ENCODE assay signal across 36 cellular contexts in genomic region chr5:133948721-133949120, GRCh38.
"Had no signal": no experiment of that assay in that cellular context is flagged by ENCODE, and none has a peak within 500 bp of the region (broad histone marks: within the 10 kb centered on the region; RNA-seq: fewer than 3 reads in every experiment).

No MANE protein-coding gene starts in this region.

- H3K9me3 Mint-ChIP-seq: activated naive CD4-positive, alpha-beta T cell treated with anti-CD3 and anti-CD28 coated beads for 36 hours; activated naive CD4-positive, alpha-beta T cell treated with anti-CD3 and anti-CD28 coated beads, Interleukin-2, amount 10 ng/mL, durations not matched to agents 7 days and 5 days; activated naive CD4-positive, alpha-beta T cell treated with anti-CD3 and anti-CD28 coated beads, Interleukin-2, amount 50 U/mL, for 24 hours; activated naive CD4-positive, alpha-beta T cell treated with anti-CD3 and anti-CD28 coated beads, Interleukin-2, amount 50 U/mL, for 72 hours; activated naive CD8-positive, alpha-beta T cell treated with anti-CD3 and anti-CD28 coated beads, Interleukin-2, amount 10 ng/mL, durations not matched to agents 7 days and 5 days; activated naive CD8-positive, alpha-beta T cell treated with anti-CD3 and anti-CD28 coated beads, Interleukin-2, amount 50 U/mL, for 24 hours; activated T-cell treated with anti-CD3 and anti-CD28 coated beads, Interleukin-2, amount 50 U/mL, for 24 hours; activated T-cell treated with anti-CD3 and anti-CD28 coated beads, Interleukin-2, amount 50 U/mL, for 4 hours; activated T-cell treated with anti-CD3 and anti-CD28 coated beads, Interleukin-2, amount 50 U/mL, for 72 hours; activated T-helper 1 cell treated with anti-CD3 and anti-CD28 coated beads, Interleukin-12 subunit alpha, Interleukin-12 subunit beta, Interleukin-2, Interleukin-4 antibody, amounts not matched to agents 30 ng/mL and 10 ng/mL and 1 ng/mL, durations not matched to agents 14 hours and 24 hours and 36 hours; activated T-helper 17 cell treated with anti-CD3 and anti-CD28 coated beads, Interleukin-2, amount 50 U/mL, for 72 hours; activated T-helper 2 cell treated with anti-CD3 and anti-CD28 coated beads, Interferon-gamma antibody, Interleukin-2, Interleukin-4, amounts not matched to agents 10 μg/mL and 5 μg/mL and 100 μg/mL, durations not matched to agents 14 hours and 24 hours and 36 hours; central memory CD8-positive, alpha-beta T cell had no signal

- H3K27ac Mint-ChIP-seq: activated naive CD4-positive, alpha-beta T cell treated with anti-CD3 and anti-CD28 coated beads for 36 hours; activated naive CD4-positive, alpha-beta T cell treated with anti-CD3 and anti-CD28 coated beads, Interleukin-2, amount 50 U/mL, for 24 hours; activated naive CD4-positive, alpha-beta T cell treated with anti-CD3 and anti-CD28 coated beads, Interleukin-2, amount 50 U/mL, for 72 hours; activated naive CD8-positive, alpha-beta T cell; activated naive CD8-positive, alpha-beta T cell treated with anti-CD3 and anti-CD28 coated beads, Interleukin-2, amount 10 ng/mL, durations not matched to agents 7 days and 5 days; activated naive CD8-positive, alpha-beta T cell treated with anti-CD3 and anti-CD28 coated beads, Interleukin-2, amount 50 U/mL, for 24 hours; activated T-cell treated with anti-CD3 and anti-CD28 coated beads, Interleukin-2, amount 50 U/mL, for 24 hours; activated T-cell treated with anti-CD3 and anti-CD28 coated beads, Interleukin-2, amount 50 U/mL, for 72 hours; activated T-helper 1 cell treated with anti-CD3 and anti-CD28 coated beads, Interleukin-12 subunit alpha, Interleukin-12 subunit beta, Interleukin-2, Interleukin-4 antibody, amounts not matched to agents 30 ng/mL and 10 ng/mL and 1 ng/mL, durations not matched to agents 14 hours and 24 hours and 36 hours; activated T-helper 17 cell treated with anti-CD3 and anti-CD28 coated beads, Interleukin-2, amount 50 U/mL, for 72 hours; activated T-helper 2 cell treated with anti-CD3 and anti-CD28 coated beads, Interferon-gamma antibody, Interleukin-2, Interleukin-4, amounts not matched to agents 10 μg/mL and 5 μg/mL and 100 μg/mL, durations not matched to agents 14 hours and 24 hours and 36 hours; brain had no signal

- H3K36me3 Mint-ChIP-seq: activated naive CD4-positive, alpha-beta T cell treated with anti-CD3 and anti-CD28 coated beads, Interleukin-2, amount 50 U/mL, for 24 hours; activated naive CD4-positive, alpha-beta T cell treated with anti-CD3 and anti-CD28 coated beads, Interleukin-2, amount 50 U/mL, for 72 hours; activated naive CD8-positive, alpha-beta T cell had no signal

- ATAC-seq: activated naive CD4-positive, alpha-beta T cell treated with anti-CD3 and anti-CD28 coated beads, Interleukin-2, amount 50 U/mL, for 72 hours; activated naive CD8-positive, alpha-beta T cell treated with anti-CD3 and anti-CD28 coated beads, Interleukin-2, amount 50 U/mL, for 24 hours; activated T-cell treated with anti-CD3 and anti-CD28 coated beads, Interleukin-2, amount 50 U/mL, for 4 hours; activated T-cell treated with anti-CD3 and anti-CD28 coated beads, Interleukin-2, amount 50 U/mL, for 72 hours; activated T-helper 17 cell treated with anti-CD3 and anti-CD28 coated beads, Interleukin-2, amount 50 U/mL, for 72 hours; body of pancreas had no signal

- FAIRE-seq: astrocyte, bronchial epithelial cell had no signal

- H3K27me3 Mint-ChIP-seq: activated naive CD4-positive, alpha-beta T cell treated with anti-CD3 and anti-CD28 coated beads, Interleukin-2, amount 50 U/mL, for 24 hours; activated naive CD8-positive, alpha-beta T cell treated with anti-CD3 and anti-CD28 coated beads, Interleukin-2, amount 10 ng/mL, durations not matched to agents 7 days and 5 days; activated naive CD8-positive, alpha-beta T cell treated with anti-CD3 and anti-CD28 coated beads, Interleukin-2, amount 50 U/mL, for 24 hours; brain had no signal

- DNase-seq: activated effector memory CD4-positive, alpha-beta T cell treated with anti-CD3 and anti-CD28 coated beads, Interleukin-2, amount 50 U/mL, for 16 hours; activated effector memory CD4-positive, alpha-beta T cell treated with Interleukin-2 at 50 U/mL for 16 hours; activated gamma-delta T cell; activated gamma-delta T cell treated with Interleukin-2 at 50 U/mL for 16 hours; activated naive CD4-positive, alpha-beta T cell; activated naive CD4-positive, alpha-beta T cell treated with anti-CD3 and anti-CD28 coated beads for 36 hours; activated naive CD4-positive, alpha-beta T cell treated with anti-CD3 and anti-CD28 coated beads, Interleukin-2, amount 10 ng/mL, durations not matched to agents 7 days and 5 days; activated naive CD4-positive, alpha-beta T cell treated with anti-CD3 and anti-CD28 coated beads, Interleukin-2, amount 50 U/mL, for 16 hours; activated naive CD4-positive, alpha-beta T cell treated with Interleukin-2 at 50 U/mL for 16 hours; activated naive CD8-positive, alpha-beta T cell treated with anti-CD3 and anti-CD28 coated beads, Interleukin-2, amount 10 ng/mL, durations not matched to agents 7 days and 5 days; activated naive CD8-positive, alpha-beta T cell treated with anti-CD3 and anti-CD28 coated beads, Interleukin-2, amount 50 U/mL, for 24 hours; activated T-cell treated with anti-CD3 and anti-CD28 coated beads, Interleukin-2, amount 50 U/mL, for 1 hour; activated T-cell treated with anti-CD3 and anti-CD28 coated beads, Interleukin-2, amount 50 U/mL, for 24 hours; activated T-cell treated with anti-CD3 and anti-CD28 coated beads, Interleukin-2, amount 50 U/mL, for 4 hours; activated T-cell treated with anti-CD3 and anti-CD28 coated beads, Interleukin-2, amount 50 U/mL, for 48 hours; activated T-cell treated with anti-CD3 and anti-CD28 coated beads, Interleukin-2, amount 50 U/mL, for 72 hours; adrenal gland; amniotic stem cell; amygdala; anterior cingulate cortex; aorta; body of pancreas; brain microvascular endothelial cell; caudate nucleus; central memory CD4-positive, alpha-beta T cell; cerebellar nuclear complex had no signal

- H3K4me1 Mint-ChIP-seq: activated naive CD4-positive, alpha-beta T cell treated with anti-CD3 and anti-CD28 coated beads, Interleukin-2, amount 10 ng/mL, durations not matched to agents 7 days and 5 days; activated naive CD4-positive, alpha-beta T cell treated with anti-CD3 and anti-CD28 coated beads, Interleukin-2, amount 50 U/mL, for 24 hours; activated naive CD8-positive, alpha-beta T cell treated with anti-CD3 and anti-CD28 coated beads, Interleukin-2, amount 10 ng/mL, durations not matched to agents 7 days and 5 days; activated T-helper 17 cell treated with anti-CD3 and anti-CD28 coated beads, Interleukin-2, amount 50 U/mL, for 72 hours; brain; central memory CD8-positive, alpha-beta T cell had no signal

- H3K4me3 Mint-ChIP-seq: activated naive CD4-positive, alpha-beta T cell treated with anti-CD3 and anti-CD28 coated beads for 36 hours; activated naive CD4-positive, alpha-beta T cell treated with anti-CD3 and anti-CD28 coated beads, Interleukin-2, amount 10 ng/mL, durations not matched to agents 7 days and 5 days; activated naive CD4-positive, alpha-beta T cell treated with anti-CD3 and anti-CD28 coated beads, Interleukin-2, amount 50 U/mL, for 24 hours; activated naive CD8-positive, alpha-beta T cell; activated naive CD8-positive, alpha-beta T cell treated with anti-CD3 and anti-CD28 coated beads, Interleukin-2, amount 10 ng/mL, durations not matched to agents 7 days and 5 days; activated naive CD8-positive, alpha-beta T cell treated with anti-CD3 and anti-CD28 coated beads, Interleukin-2, amount 50 U/mL, for 24 hours; activated T-cell treated with anti-CD3 and anti-CD28 coated beads, Interleukin-2, amount 50 U/mL, for 24 hours; activated T-cell treated with anti-CD3 and anti-CD28 coated beads, Interleukin-2, amount 50 U/mL, for 4 hours; activated T-cell treated with anti-CD3 and anti-CD28 coated beads, Interleukin-2, amount 50 U/mL, for 72 hours; activated T-helper 1 cell treated with anti-CD3 and anti-CD28 coated beads, Interleukin-12 subunit alpha, Interleukin-12 subunit beta, Interleukin-2, Interleukin-4 antibody, amounts not matched to agents 30 ng/mL and 10 ng/mL and 1 ng/mL, durations not matched to agents 14 hours and 24 hours and 36 hours; activated T-helper 17 cell treated with anti-CD3 and anti-CD28 coated beads, Interleukin-2, amount 50 U/mL, for 72 hours; brain; central memory CD8-positive, alpha-beta T cell had no signal
